Comparison of ENCODE assay signal across 14 cellular contexts in the genomic region with DNA sequence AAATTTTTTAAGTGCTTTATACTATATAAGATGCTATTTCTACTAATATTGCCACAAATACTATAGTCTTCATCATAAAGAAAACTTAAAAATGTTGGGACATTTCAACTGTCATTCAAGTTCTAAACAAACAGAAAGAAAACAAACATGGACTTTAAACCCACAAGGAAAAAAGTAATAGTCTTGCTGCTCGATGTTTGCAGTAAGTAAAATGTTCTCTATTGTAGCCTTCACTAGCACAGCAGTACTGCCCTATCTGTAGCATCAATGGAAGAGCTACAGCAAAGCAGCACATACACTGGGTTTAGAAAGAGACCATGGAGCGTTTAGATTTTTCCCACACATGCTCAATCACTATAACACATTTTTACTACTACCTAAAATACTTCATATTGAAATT.
"Had no signal": no experiment of that assay in that cellular context is flagged by ENCODE, and none has a peak within 500 bp of the region (broad histone marks: within the 10 kb centered on the region; RNA-seq: fewer than 3 reads in every experiment).

No MANE protein-coding gene starts in this region.

- H3K4me3 Mint-ChIP-seq: activated CD4-positive, alpha-beta T cell treated with anti-CD3 and anti-CD28 coated beads, Interleukin-2, amount 10 ng/mL, durations not matched to agents 24 days and 14 days; activated CD8-positive, alpha-beta T cell treated with anti-CD3 and anti-CD28 coated beads for 36 hours; activated naive CD4-positive, alpha-beta T cell treated with anti-CD3 and anti-CD28 coated beads for 36 hours; activated T-cell treated with anti-CD3 and anti-CD28 coated beads, Interleukin-2, amount 50 U/mL, for 24 hours had no signal

- H3K27me3 Mint-ChIP-seq: activated CD4-positive, alpha-beta T cell treated with anti-CD3 and anti-CD28 coated beads, Interleukin-2, amount 10 ng/mL, durations not matched to agents 24 days and 14 days; activated CD8-positive, alpha-beta T cell treated with anti-CD3 and anti-CD28 coated beads for 36 hours; activated T-cell treated with anti-CD3 and anti-CD28 coated beads, Interleukin-2, amount 50 U/mL, for 24 hours; progenitor cell of endocrine pancreas had no signal

- DNase-seq: activated CD4-positive, alpha-beta T cell treated with anti-CD3 and anti-CD28 coated beads, Interleukin-2, amount 10 ng/mL, durations not matched to agents 24 days and 14 days; activated CD8-positive, alpha-beta T cell treated with anti-CD3 and anti-CD28 coated beads for 36 hours; activated naive CD4-positive, alpha-beta T cell treated with anti-CD3 and anti-CD28 coated beads for 36 hours; activated T-cell treated with anti-CD3 and anti-CD28 coated beads, Interleukin-2, amount 50 U/mL, for 24 hours; body of pancreas; islet precursor cell; left ventricle myocardium inferior; occipital lobe; stimulated activated CD4-positive, alpha-beta T cell treated with anti-CD3 and anti-CD28 coated beads, Interleukin-2, amount 100 ng/mL, for 24 hours; stimulated activated naive CD8-positive, alpha-beta T cell treated with anti-CD3 and anti-CD28 coated beads, Interleukin-15, Interleukin-2, amounts not matched to agents 100 U/mL and 50 U/mL, for 24 hours; substantia nigra; tibial artery had no signal

- H3K4me1 ChIP-seq: left ventricle myocardium inferior had no signal

- ATAC-seq: activated CD8-positive, alpha-beta T cell treated with anti-CD3 and anti-CD28 coated beads for 36 hours; body of pancreas; stimulated activated naive CD8-positive, alpha-beta T cell treated with anti-CD3 and anti-CD28 coated beads, Interleukin-15, Interleukin-2, amounts not matched to agents 100 U/mL and 50 U/mL, for 24 hours had no signal

- H3K27ac Mint-ChIP-seq: activated CD4-positive, alpha-beta T cell treated with anti-CD3 and anti-CD28 coated beads, Interleukin-2, amount 10 ng/mL, durations not matched to agents 24 days and 14 days; activated CD8-positive, alpha-beta T cell treated with anti-CD3 and anti-CD28 coated beads for 36 hours; activated naive CD4-positive, alpha-beta T cell treated with anti-CD3 and anti-CD28 coated beads for 36 hours; activated T-cell treated with anti-CD3 and anti-CD28 coated beads, Interleukin-2, amount 50 U/mL, for 24 hours; activated T-helper 2 cell treated with anti-CD3 and anti-CD28 coated beads, Interferon-gamma antibody, Interleukin-2, Interleukin-4, amounts not matched to agents 10 μg/mL and 5 μg/mL and 100 μg/mL, durations not matched to agents 14 hours and 24 hours and 36 hours; progenitor cell of endocrine pancreas had no signal

- H3K9me3 ChIP-seq: body of pancreas, left ventricle myocardium inferior, tibial artery had no signal

- H3K36me3 ChIP-seq: left ventricle myocardium inferior, tibial artery had no signal

- H3K4me1 Mint-ChIP-seq: activated CD4-positive, alpha-beta T cell treated with anti-CD3 and anti-CD28 coated beads, Interleukin-2, amount 10 ng/mL, durations not matched to agents 24 days and 14 days had no signal

- H3K4me3 ChIP-seq: body of pancreas, left ventricle myocardium inferior, tibial artery had no signal

- H3K9me3 Mint-ChIP-seq: activated CD4-positive, alpha-beta T cell treated with anti-CD3 and anti-CD28 coated beads, Interleukin-2, amount 10 ng/mL, durations not matched to agents 24 days and 14 days; activated CD8-positive, alpha-beta T cell treated with anti-CD3 and anti-CD28 coated beads for 36 hours; activated naive CD4-positive, alpha-beta T cell treated with anti-CD3 and anti-CD28 coated beads for 36 hours; activated T-cell treated with anti-CD3 and anti-CD28 coated beads, Interleukin-2, amount 50 U/mL, for 24 hours; activated T-helper 2 cell treated with anti-CD3 and anti-CD28 coated beads, Interferon-gamma antibody, Interleukin-2, Interleukin-4, amounts not matched to agents 10 μg/mL and 5 μg/mL and 100 μg/mL, durations not matched to agents 14 hours and 24 hours and 36 hours had no signal
